ENCODE assay signal across 25 cellular contexts in genomic region chr2:86768189-86768949, GRCh38. TPM values are rescaled to one million over a fixed set of nuclear protein-coding genes. Genes with fewer than 3 reads are reported as not detected.
"Had no signal": no experiment of that assay in that cellular context is flagged by ENCODE, and none has a peak within 500 bp of the region (broad histone marks: within the 10 kb centered on the region; RNA-seq: fewer than 3 reads in every experiment).

No MANE protein-coding gene starts in this region.

- H3K4me1 ChIP-seq: vagina had no signal

- H3K4me3 ChIP-seq: neural progenitor cell, tibial nerve, vagina had no signal

- H3K27ac Mint-ChIP-seq: activated CD4-positive, alpha-beta memory T cell treated with anti-CD3 and anti-CD28 coated beads, Interleukin-2, amount 10 ng/mL, durations not matched to agents 7 days and 5 days; activated CD4-positive, alpha-beta T cell treated with anti-CD3 and anti-CD28 coated beads, Interleukin-2, amount 10 ng/mL, durations not matched to agents 24 days and 14 days; activated naive CD4-positive, alpha-beta T cell treated with anti-CD3 and anti-CD28 coated beads for 36 hours; activated T-cell treated with anti-CD3 and anti-CD28 coated beads, Interleukin-2, amount 50 U/mL, for 72 hours; brain; neural progenitor cell; T-cell; T-helper 2 cell treated with Interferon-gamma antibody and Interleukin-4, amounts not matched to agents 5 μg/mL and 100 μg/mL, for 36 hours had no signal

- H3K27me3 ChIP-seq: neural progenitor cell, tibial nerve, vagina had no signal

- H3K27ac ChIP-seq: neural progenitor cell, tibial nerve, vagina, VCaP had no signal

- H3K9me3 ChIP-seq: tibial nerve, vagina had no signal

- H3K4me1 Mint-ChIP-seq: neural progenitor cell had no signal

- H3K4me3 Mint-ChIP-seq: activated CD4-positive, alpha-beta memory T cell treated with anti-CD3 and anti-CD28 coated beads, Interleukin-2, amount 10 ng/mL, durations not matched to agents 7 days and 5 days; activated CD4-positive, alpha-beta T cell treated with anti-CD3 and anti-CD28 coated beads, Interleukin-2, amount 10 ng/mL, durations not matched to agents 24 days and 14 days; activated naive CD4-positive, alpha-beta T cell treated with anti-CD3 and anti-CD28 coated beads for 36 hours; activated T-cell treated with anti-CD3 and anti-CD28 coated beads, Interleukin-2, amount 50 U/mL, for 72 hours; brain; naive B cell; neural progenitor cell; stimulated activated naive CD8-positive, alpha-beta T cell treated with anti-CD3 and anti-CD28 coated beads, Interleukin-15, amount 100 ng/mL, for 72 hours; T-cell; T-helper 2 cell treated with Interferon-gamma antibody and Interleukin-4, amounts not matched to agents 5 μg/mL and 100 μg/mL, for 36 hours had no signal

- DNase-seq: activated CD4-positive, alpha-beta memory T cell treated with anti-CD3 and anti-CD28 coated beads, Interleukin-2, amount 10 ng/mL, durations not matched to agents 7 days and 5 days; activated CD4-positive, alpha-beta T cell treated with anti-CD3 and anti-CD28 coated beads, Interleukin-2, amount 10 ng/mL, durations not matched to agents 24 days and 14 days; activated effector memory CD4-positive, alpha-beta T cell treated with Interleukin-2 at 50 U/mL for 16 hours; activated naive CD4-positive, alpha-beta T cell treated with anti-CD3 and anti-CD28 coated beads for 36 hours; activated T-cell treated with anti-CD3 and anti-CD28 coated beads, Interleukin-2, amount 50 U/mL, for 72 hours; aorta; caudate nucleus; effector memory CD4-positive, alpha-beta T cell; foreskin melanocyte; hippocampal formation; mesendoderm; naive B cell; retina; stimulated activated CD4-positive, alpha-beta T cell treated with anti-CD3 and anti-CD28 coated beads, Interleukin-1b, Interleukin-23, amount 100 ng/mL, for 48 hours; stimulated activated naive CD8-positive, alpha-beta T cell treated with anti-CD3 and anti-CD28 coated beads, Interleukin-15, amount 100 ng/mL, for 72 hours; T-cell had no signal

- H3K9me3 Mint-ChIP-seq: activated CD4-positive, alpha-beta memory T cell treated with anti-CD3 and anti-CD28 coated beads, Interleukin-2, amount 10 ng/mL, durations not matched to agents 7 days and 5 days; activated CD4-positive, alpha-beta T cell treated with anti-CD3 and anti-CD28 coated beads, Interleukin-2, amount 10 ng/mL, durations not matched to agents 24 days and 14 days; activated naive CD4-positive, alpha-beta T cell treated with anti-CD3 and anti-CD28 coated beads for 36 hours; activated T-cell treated with anti-CD3 and anti-CD28 coated beads, Interleukin-2, amount 50 U/mL, for 72 hours; brain; naive B cell; neural progenitor cell; stimulated activated naive CD8-positive, alpha-beta T cell treated with anti-CD3 and anti-CD28 coated beads, Interleukin-15, amount 100 ng/mL, for 72 hours; T-cell; T-helper 2 cell treated with Interferon-gamma antibody and Interleukin-4, amounts not matched to agents 5 μg/mL and 100 μg/mL, for 36 hours had no signal

- FAIRE-seq: colon had no signal

- H3K27me3 Mint-ChIP-seq: activated CD4-positive, alpha-beta memory T cell treated with anti-CD3 and anti-CD28 coated beads, Interleukin-2, amount 10 ng/mL, durations not matched to agents 7 days and 5 days; activated CD4-positive, alpha-beta T cell treated with anti-CD3 and anti-CD28 coated beads, Interleukin-2, amount 10 ng/mL, durations not matched to agents 24 days and 14 days; brain; naive B cell; stimulated activated naive CD8-positive, alpha-beta T cell treated with anti-CD3 and anti-CD28 coated beads, Interleukin-15, amount 100 ng/mL, for 72 hours; T-cell had no signal

- ATAC-seq: activated CD4-positive, CD25-positive, alpha-beta regulatory T cell treated with anti-CD3 and anti-CD28 coated beads, Interleukin-2, amount 50 U/mL, for 24 hours; activated T-cell treated with anti-CD3 and anti-CD28 coated beads, Interleukin-2, amount 50 U/mL, for 72 hours; stimulated activated naive CD8-positive, alpha-beta T cell treated with anti-CD3 and anti-CD28 coated beads, Interleukin-15, amount 100 ng/mL, for 72 hours; T-cell had no signal

RNA-seq across cellular contexts. Expression of gene CD8A, which starts 22.3 kb away (rescaled TPM):
- total RNA-seq: osteoblast had no signal
